ENCODE assay signal across 9 cellular contexts in genomic region chrX:46927718-46928117, GRCh38.
"Had no signal": no experiment of that assay in that cellular context is flagged by ENCODE, and none has a peak within 500 bp of the region (broad histone marks: within the 10 kb centered on the region; RNA-seq: fewer than 3 reads in every experiment).

No MANE protein-coding gene starts in this region.

- FAIRE-seq: H1, H54, HTR-8/SVneo had no signal

- H3K4me3 ChIP-seq: GM23338 had no signal

- H3K4me2 ChIP-seq: GM23338 had no signal

- DNase-seq: H9, HCEC 1CT, HFFc6, IMR-90, KBM-7 had no signal

- H3K9me3 Mint-ChIP-seq: GM23338, HFFc6 had no signal

- H3K27ac Mint-ChIP-seq: GM23338, H9, HFFc6 had no signal

- ATAC-seq: GM23338 had no signal

- H2AFZ ChIP-seq: GM23338 had no signal

- H3K4me3 Mint-ChIP-seq: GM23338, H9, HFFc6 had no signal
